ENCODE assay signal across 18 cellular contexts in genomic region chr18:48764452-48764851, GRCh38.
DNase-seq lines count a peak whose midpoint lies in the region; ATAC-seq and TF ChIP-seq lines count a peak whose summit lies in the region.
"Had no signal": no experiment of that assay in that cellular context is flagged by ENCODE, and none has a peak within 500 bp of the region (broad histone marks: within the 10 kb centered on the region; RNA-seq: fewer than 3 reads in every experiment).

No MANE protein-coding gene starts in this region.

- no peak overlapping the region for H3K18ac ChIP-seq in mesenchymal stem cell (ENCODE audit: low read depth in 1 of 2, low read length in 2 of 2)

- no peak overlapping the region for H3K4me3 ChIP-seq in right atrium auricular region
- H3K4me3 ChIP-seq in heart left ventricle = no peak overlapping the region
- H3K4me3 ChIP-seq in mesenchymal stem cell (ENCODE audit: insufficient read depth in 1 of 2, low read depth in 1 of 2, low read length in 2 of 2) = no peak overlapping the region
- no peak overlapping the region for H3K4me3 ChIP-seq in stomach smooth muscle (ENCODE audit: low read length in 2 of 2)
- H3K4me3 ChIP-seq in thyroid gland (replicated peaks in 1 of 3) = no peak overlapping the region
- H3K4me3 ChIP-seq in GM23248 = no peak overlapping the region
- H3K4me3 ChIP-seq: HAP-1 had no signal

- no peak for TF ChIP-seq POLR2A in heart left ventricle (IDR thresholded peaks at IDR 0.05)
- TF ChIP-seq POLR2A in thyroid gland (IDR thresholded peaks at IDR 0.05) = no peak

- H2BK15ac ChIP-seq in mesenchymal stem cell (ENCODE audit: low read depth, poor library complexity, severe bottlenecking) = peak overlapping the region; percentile 33

- WGBS in heart left ventricle, 4 donors = 77 to 84% (median 80%) methylated on average over 6 to 7 of the region's 7 CpGs
- WGBS in mesenchymal stem cell = 91% methylated on average over 7 of the region's 7 CpGs
- WGBS in thyroid gland, 2 donors = 88 to 96% methylated on average over 7 of the region's 7 CpGs
- 65 to 74% methylated on average over 7 of the region's 7 CpGs for WGBS in GM23248 (ENCODE audit: low coverage in 1 of 2, low lambda C conversion rate in 2 of 2, missing lambda C conversion rate in 2 of 2), 2 experiments

- peak overlapping the region; percentile 74 to 81 for H3K27ac ChIP-seq in right atrium auricular region
- peak overlapping the region in 2 of 12 donors; percentile 9 to 26 for H3K27ac ChIP-seq in heart left ventricle
- H3K27ac ChIP-seq in mesenchymal stem cell (ENCODE audit: low read length, poor library complexity, severe bottlenecking) = no peak overlapping the region
- H3K27ac ChIP-seq in stomach smooth muscle (ENCODE audit: low read length) = peak overlapping the region; percentile 11
- H3K27ac ChIP-seq in thyroid gland = no peak overlapping the region
- H3K27ac ChIP-seq in GM23248 = no peak overlapping the region

- H3K9ac ChIP-seq in mesenchymal stem cell (ENCODE audit: low read length) = no peak overlapping the region
- no peak overlapping the region for H3K9ac ChIP-seq in stomach smooth muscle (ENCODE audit: low read length in 2 of 2)
- no peak overlapping the region for H3K9ac ChIP-seq in GM23248

- H2AK5ac ChIP-seq in mesenchymal stem cell (ENCODE audit: low read length, severe bottlenecking) = no peak overlapping the region

- H2AFZ ChIP-seq in mesenchymal stem cell (ENCODE audit: low read depth, low read length) = no peak overlapping the region
- no peak overlapping the region for H2AFZ ChIP-seq in GM23248

- DNase-seq in right atrium auricular region (ENCODE audit: low spot score) (no peak), heart left ventricle (no peak), amniotic epithelial cell (ENCODE audit: low read depth) (peak; percentile 24), mesenchymal stem cell (no peak), thyroid gland (no peak), GM23248 (no peak), GM03348 (ENCODE audit: low spot score) (no peak)
- DNase-seq: KBM-7, MM.1S, NCI-H1092, NCI-H146, NCI-H2029, NCI-H226, NCI-H510A treated with DMSO at 0.1 percent for 48 hours, NCI-H748 treated with DMSO at 0.1 percent for 48 hours had no signal

- H3K27me3 ChIP-seq in right atrium auricular region (no peaks in the 10 kb centered on the region), heart left ventricle (no peaks in the 10 kb centered on the region), mesenchymal stem cell (ENCODE audit: control insufficient read depth in 1 of 2, insufficient read depth in 1 of 2, low read length in 2 of 2) (no peaks in the 10 kb centered on the region), stomach smooth muscle (ENCODE audit: control insufficient read depth in 1 of 2, insufficient read depth in 2 of 2, low read length in 2 of 2) (no peaks in the 10 kb centered on the region), thyroid gland (no peaks in the 10 kb centered on the region), GM23248 (replicated peaks; ENCODE audit: insufficient read depth) (no peaks in the 10 kb centered on the region)

- no peak overlapping the region for H2BK12ac ChIP-seq in mesenchymal stem cell (ENCODE audit: low read length in 2 of 2)

- ATAC-seq in heart left ventricle = no peak
- ATAC-seq: HepG2 had no signal

- no peak overlapping the region for H4K8ac ChIP-seq in mesenchymal stem cell (ENCODE audit: low read length)

- H4K91ac ChIP-seq in mesenchymal stem cell (ENCODE audit: low read length) = no peak overlapping the region

- H3K36me3 ChIP-seq in right atrium auricular region = peaks cover 17% of the 10 kb centered on the region
- H3K36me3 ChIP-seq in heart left ventricle = peaks cover 0 to 28% (median 4%) of the 10 kb centered on the region in 9 donors
- peaks cover 48 to 78% of the 10 kb centered on the region in 2 experiments for H3K36me3 ChIP-seq in mesenchymal stem cell (ENCODE audit: control insufficient read depth in 1 of 2, insufficient read depth in 2 of 2, low read depth in 1 of 2, low read length in 2 of 2)
- H3K36me3 ChIP-seq in stomach smooth muscle (ENCODE audit: control insufficient read depth in 2 of 2, insufficient read depth in 2 of 2, low read length in 2 of 2) = peaks cover 9 to 10% of the 10 kb centered on the region in 2 donors
- peaks cover 6 to 8% of the 10 kb centered on the region in 2 donors for H3K36me3 ChIP-seq in thyroid gland
- peaks cover 24% of the 10 kb centered on the region for H3K36me3 ChIP-seq in GM23248 (ENCODE audit: low read depth)

- no peaks in the 10 kb centered on the region for H3K9me3 ChIP-seq in right atrium auricular region
- no peaks in the 10 kb centered on the region for H3K9me3 ChIP-seq in heart left ventricle
- no peaks in the 10 kb centered on the region for H3K9me3 ChIP-seq in mesenchymal stem cell (ENCODE audit: control insufficient read depth, low read length)
- no peaks in the 10 kb centered on the region for H3K9me3 ChIP-seq in stomach smooth muscle (ENCODE audit: control insufficient read depth in 2 of 2, low read length in 2 of 2)
- H3K9me3 ChIP-seq in thyroid gland = no peaks in the 10 kb centered on the region
- no peaks in the 10 kb centered on the region for H3K9me3 ChIP-seq in GM23248 (ENCODE audit: low read depth)
- H3K9me3 ChIP-seq: HAP-1 had no signal

- H2BK120ac ChIP-seq in mesenchymal stem cell (ENCODE audit: low read depth, low read length) = no peak overlapping the region

- no peak for TF ChIP-seq CTCF in right atrium auricular region (IDR thresholded peaks at IDR 0.05)
- no peak for TF ChIP-seq CTCF in heart left ventricle (IDR thresholded peaks at IDR 0.05)
- TF ChIP-seq CTCF in thyroid gland (IDR thresholded peaks at IDR 0.05) = no peak

- no peaks in the 10 kb centered on the region for H3F3A ChIP-seq in GM23248 (ENCODE audit: insufficient read depth)

- no peak overlapping the region for H3K4ac ChIP-seq in mesenchymal stem cell (ENCODE audit: low read depth in 1 of 2, low read length in 2 of 2)

- H4K20me1 ChIP-seq in GM23248 (ENCODE audit: insufficient read depth) = no peaks in the 10 kb centered on the region

- H3K4me2 ChIP-seq in mesenchymal stem cell (ENCODE audit: low read length, poor library complexity, severe bottlenecking) (no peak overlapping the region), GM23248 (ENCODE audit: unreplicated experiment) (no peak overlapping the region)

- H3K79me2 ChIP-seq in GM23248 (ENCODE audit: insufficient read depth) = no peaks in the 10 kb centered on the region; the same call in 1 of the 2 replicates

- H3K23ac ChIP-seq in mesenchymal stem cell (ENCODE audit: low read length in 2 of 2) = no peak overlapping the region

- intact Hi-C loops in heart left ventricle (cut with DNase I) (loop anchor here in 1 of 10 donors (10.0 kb wide), 1 partner anchor 50 kb away; no protein-coding TSS in a partner anchor), thyroid gland (cut with DNase I) (no loop called here)

- peaks cover 24% of the 10 kb centered on the region for H3K79me1 ChIP-seq in mesenchymal stem cell (replicated peaks; ENCODE audit: low read length, poor library complexity, severe bottlenecking)

- H2BK5ac ChIP-seq in mesenchymal stem cell (ENCODE audit: low read depth, low read length, poor library complexity, severe bottlenecking) = no peak overlapping the region

- H3K14ac ChIP-seq in mesenchymal stem cell (ENCODE audit: low read length in 2 of 2) = no peak overlapping the region

- H3K4me1 ChIP-seq in right atrium auricular region (peaks cover 0 to 85% of the 10 kb centered on the region in 2 donors), heart left ventricle (peaks cover 0 to 85% (median 40%) of the 10 kb centered on the region in 12 donors), mesenchymal stem cell (ENCODE audit: control insufficient read depth, insufficient read depth, low read depth, low read length) (peaks cover 8% of the 10 kb centered on the region), stomach smooth muscle (ENCODE audit: control insufficient read depth, insufficient read depth, low read length) (peaks cover 43% of the 10 kb centered on the region), thyroid gland (peaks cover 5 to 13% of the 10 kb centered on the region in 2 donors), GM23248 (ENCODE audit: insufficient read depth) (no peaks in the 10 kb centered on the region; the same call in 1 of the 2 replicates)

- H3K9me2 ChIP-seq in GM23248 (ENCODE audit: insufficient read depth) = no peaks in the 10 kb centered on the region

- in situ Hi-C loops in GM23248 (cut with MboI) = no loop called here

Comparison
In these comparisons a context has a peak if more than half of its experiments do, and no peak if none do; other contexts are left out.
1. H3K27ac ChIP-seq: peak in right atrium auricular region (2 of 2) and stomach smooth muscle (single experiment); none in mesenchymal stem cell (single experiment), thyroid gland (0 of 3) and GM23248 (single experiment).